Comparison of ENCODE assay signal across 1 cellular context in genomic region chr1:36093919-36094318, GRCh38.
TF ChIP-seq lines count a peak whose summit lies in the region.

No MANE protein-coding gene starts in this region.

TF ChIP-seq in SK-N-SH treated with all-trans-retinoic acid at 6 μM for 48 hours, 23 proteins besides CTCF, POLR2A, EP300 and RAD21 (continued from another document):
- TF ChIP-seq PATZ1 (CRISPR knock-in tag; IDR thresholded peaks at IDR 0.05; ENCODE audit: borderline replicate concordance) (no peak), POU6F1 (CRISPR knock-in tag; IDR thresholded peaks at IDR 0.05; ENCODE audit: borderline replicate concordance, low read depth) (no peak), CREB5 (CRISPR knock-in tag; IDR thresholded peaks at IDR 0.05; ENCODE audit: low read depth) (no peak), ESRRG (CRISPR knock-in tag; IDR thresholded peaks at IDR 0.05) (no peak), OSR1 (CRISPR knock-in tag; IDR thresholded peaks at IDR 0.05) (no peak), CSRNP3 (CRISPR knock-in tag; IDR thresholded peaks at IDR 0.05) (no peak), RARB (CRISPR knock-in tag; IDR thresholded peaks at IDR 0.05) (no peak), TOX (CRISPR knock-in tag; IDR thresholded peaks at IDR 0.05; ENCODE audit: borderline replicate concordance) (no peak), ZNF565 (CRISPR knock-in tag; conservative IDR thresholded peaks at IDR 0.05; ENCODE audit: low read depth) (no peak), PPARA (CRISPR knock-in tag; IDR thresholded peaks at IDR 0.05; ENCODE audit: borderline replicate concordance) (no peak), SNAI2 (CRISPR knock-in tag; IDR thresholded peaks at IDR 0.05) (no peak)
TF ChIP-seq in SK-N-SH treated with all-trans-retinoic acid at 6 μM for 48 hours: peak in this region for 0.
